Comparison of ENCODE assay signal across 1 cellular context in the genomic region with DNA sequence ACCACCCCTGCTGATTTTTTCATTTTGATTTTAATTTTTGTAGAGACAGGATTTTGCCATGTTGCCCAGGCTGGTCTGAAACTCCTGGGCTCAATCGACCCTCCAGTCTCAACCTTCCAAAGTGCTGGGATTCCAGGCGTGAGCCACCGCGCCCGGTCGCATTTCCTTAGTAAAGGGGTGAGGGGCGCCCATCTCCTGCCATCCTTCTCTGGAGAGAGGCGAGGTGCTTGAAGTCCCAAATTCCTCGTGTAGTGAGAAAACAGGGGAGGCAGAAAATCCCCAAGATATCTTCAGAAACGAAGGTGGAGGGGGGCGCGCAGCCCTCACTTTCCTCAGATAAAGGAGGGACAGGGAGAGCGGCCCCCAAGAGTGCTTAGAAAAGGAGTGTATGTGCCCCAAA.
TF ChIP-seq lines count a peak whose summit lies in the region.

No MANE protein-coding gene starts in this region.

TF ChIP-seq in WTC11, 78 proteins besides CTCF, POLR2A, EP300 and RAD21 (continued from another document):
- TF ChIP-seq, protein P1, sequence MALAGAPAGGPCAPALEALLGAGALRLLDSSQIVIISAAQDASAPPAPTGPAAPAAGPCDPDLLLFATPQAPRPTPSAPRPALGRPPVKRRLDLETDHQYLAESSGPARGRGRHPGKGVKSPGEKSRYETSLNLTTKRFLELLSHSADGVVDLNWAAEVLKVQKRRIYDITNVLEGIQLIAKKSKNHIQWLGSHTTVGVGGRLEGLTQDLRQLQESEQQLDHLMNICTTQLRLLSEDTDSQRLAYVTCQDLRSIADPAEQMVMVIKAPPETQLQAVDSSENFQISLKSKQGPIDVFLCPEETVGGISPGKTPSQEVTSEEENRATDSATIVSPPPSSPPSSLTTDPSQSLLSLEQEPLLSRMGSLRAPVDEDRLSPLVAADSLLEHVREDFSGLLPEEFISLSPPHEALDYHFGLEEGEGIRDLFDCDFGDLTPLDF (CRISPR knock-in tag; IDR thresholded peaks at IDR 0.05) = no peak
- no peak for TF ChIP-seq HMGA2 (CRISPR knock-in tag; IDR thresholded peaks at IDR 0.05)
- TF ChIP-seq ZNF263 (CRISPR knock-in tag; IDR thresholded peaks at IDR 0.05; ENCODE audit: low read depth) = no peak
- TF ChIP-seq, protein P2, sequence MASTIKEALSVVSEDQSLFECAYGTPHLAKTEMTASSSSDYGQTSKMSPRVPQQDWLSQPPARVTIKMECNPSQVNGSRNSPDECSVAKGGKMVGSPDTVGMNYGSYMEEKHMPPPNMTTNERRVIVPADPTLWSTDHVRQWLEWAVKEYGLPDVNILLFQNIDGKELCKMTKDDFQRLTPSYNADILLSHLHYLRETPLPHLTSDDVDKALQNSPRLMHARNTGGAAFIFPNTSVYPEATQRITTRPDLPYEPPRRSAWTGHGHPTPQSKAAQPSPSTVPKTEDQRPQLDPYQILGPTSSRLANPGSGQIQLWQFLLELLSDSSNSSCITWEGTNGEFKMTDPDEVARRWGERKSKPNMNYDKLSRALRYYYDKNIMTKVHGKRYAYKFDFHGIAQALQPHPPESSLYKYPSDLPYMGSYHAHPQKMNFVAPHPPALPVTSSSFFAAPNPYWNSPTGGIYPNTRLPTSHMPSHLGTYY (CRISPR knock-in tag; IDR thresholded peaks at IDR 0.05) = no peak
- no peak for TF ChIP-seq CREM (CRISPR knock-in tag; IDR thresholded peaks at IDR 0.05)
- TF ChIP-seq, protein P3, sequence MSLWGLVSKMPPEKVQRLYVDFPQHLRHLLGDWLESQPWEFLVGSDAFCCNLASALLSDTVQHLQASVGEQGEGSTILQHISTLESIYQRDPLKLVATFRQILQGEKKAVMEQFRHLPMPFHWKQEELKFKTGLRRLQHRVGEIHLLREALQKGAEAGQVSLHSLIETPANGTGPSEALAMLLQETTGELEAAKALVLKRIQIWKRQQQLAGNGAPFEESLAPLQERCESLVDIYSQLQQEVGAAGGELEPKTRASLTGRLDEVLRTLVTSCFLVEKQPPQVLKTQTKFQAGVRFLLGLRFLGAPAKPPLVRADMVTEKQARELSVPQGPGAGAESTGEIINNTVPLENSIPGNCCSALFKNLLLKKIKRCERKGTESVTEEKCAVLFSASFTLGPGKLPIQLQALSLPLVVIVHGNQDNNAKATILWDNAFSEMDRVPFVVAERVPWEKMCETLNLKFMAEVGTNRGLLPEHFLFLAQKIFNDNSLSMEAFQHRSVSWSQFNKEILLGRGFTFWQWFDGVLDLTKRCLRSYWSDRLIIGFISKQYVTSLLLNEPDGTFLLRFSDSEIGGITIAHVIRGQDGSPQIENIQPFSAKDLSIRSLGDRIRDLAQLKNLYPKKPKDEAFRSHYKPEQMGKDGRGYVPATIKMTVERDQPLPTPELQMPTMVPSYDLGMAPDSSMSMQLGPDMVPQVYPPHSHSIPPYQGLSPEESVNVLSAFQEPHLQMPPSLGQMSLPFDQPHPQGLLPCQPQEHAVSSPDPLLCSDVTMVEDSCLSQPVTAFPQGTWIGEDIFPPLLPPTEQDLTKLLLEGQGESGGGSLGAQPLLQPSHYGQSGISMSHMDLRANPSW (CRISPR knock-in tag; conservative IDR thresholded peaks at IDR 0.05; ENCODE audit: low read depth) = no peak
- TF ChIP-seq NFE2L1 (CRISPR knock-in tag; IDR thresholded peaks at IDR 0.05) = no peak
- no peak for TF ChIP-seq FOXP1 (CRISPR knock-in tag; IDR thresholded peaks at IDR 0.05; ENCODE audit: borderline replicate concordance)
- no peak for TF ChIP-seq FOXK1 (CRISPR knock-in tag; IDR thresholded peaks at IDR 0.05)
- no peak for TF ChIP-seq CBFB (CRISPR knock-in tag; IDR thresholded peaks at IDR 0.05; ENCODE audit: low read depth)
